ENCODE assay signal across 24 cellular contexts in genomic region chr5:160565376-160565775, GRCh38.
A peak's percentile ranks its signal among the peaks of the same experiment; 100 is the strongest.
DNase-seq lines count a peak whose midpoint lies in the region; FAIRE-seq and TF ChIP-seq lines count a peak whose summit lies in the region.
"Had no signal": no experiment of that assay in that cellular context is flagged by ENCODE, and none has a peak within 500 bp of the region (broad histone marks: within the 10 kb centered on the region; RNA-seq: fewer than 3 reads in every experiment).

No MANE protein-coding gene starts in this region.

- H3K36me3 ChIP-seq in bronchial epithelial cell (ENCODE audit: control insufficient read depth, insufficient read depth, low read length) (no peaks in the 10 kb centered on the region), osteoblast (ENCODE audit: insufficient read depth, low read length) (no peaks in the 10 kb centered on the region), vagina (no peaks in the 10 kb centered on the region)
- H3K36me3 ChIP-seq: BE2C, SJCRH30 had no signal

- FAIRE-seq in bronchial epithelial cell (lab: Jason Lieb, UNC), result peak; percentile 93
- FAIRE-seq: GM12891, GM19239, HTR-8/SVneo had no signal

- DNase-seq in NCI-H1436 (lab: John Stamatoyannopoulos, UW) (peak; percentile 0), NCI-H1436 treated with DMSO at 0.1 percent for 48 hours (lab: John Stamatoyannopoulos, UW) (no peak), LHCN-M2 (ENCODE audit: low read depth) (peak; percentile 3), bronchial epithelial cell (ENCODE audit: low read depth) (no peak), osteoblast (ENCODE audit: insufficient read length, low spot score, missing footprints) (peak; percentile 45), OCI-M2 (lab: John Stamatoyannopoulos, UW; ENCODE audit: unreplicated experiment) (no peak), vagina (ENCODE audit: extremely low spot score in 2 of 2) (no peak), HK-2 (ENCODE audit: unreplicated experiment) (no peak)
- DNase-seq: BE2C; CD4-positive, CD25-positive, alpha-beta regulatory T cell; COR-L47; DMS 273 treated with DMSO at 0.1 percent for 48 hours; Karpas-422; NCI-H1092 treated with DMSO at 0.1 percent for 48 hours; NCI-H1694; NCI-H226; NCI-H524; PC-9; SJCRH30 had no signal

- no peaks in the 10 kb centered on the region for H3K79me2 ChIP-seq in osteoblast (ENCODE audit: insufficient read depth, low read length)

- H3K27me3 ChIP-seq in bronchial epithelial cell (ENCODE audit: control insufficient read depth, insufficient read depth, low read length) (no peaks in the 10 kb centered on the region), osteoblast (ENCODE audit: insufficient read depth, low read length) (no peaks in the 10 kb centered on the region), vagina (no peaks in the 10 kb centered on the region)
- H3K27me3 ChIP-seq: BE2C, SJCRH30 had no signal

- H4K20me1 ChIP-seq in osteoblast (ENCODE audit: insufficient read depth, low read length), result no peaks in the 10 kb centered on the region

- H3K9me3 ChIP-seq in osteoblast (ENCODE audit: low read depth, low read length) (no peaks in the 10 kb centered on the region), vagina (no peaks in the 10 kb centered on the region)
- H3K9me3 ChIP-seq: BE2C, SJCRH30 had no signal

- no peak overlapping the region for H2AFZ ChIP-seq in osteoblast (ENCODE audit: low read length)
- H2AFZ ChIP-seq: PC-9 had no signal

- no peaks in the 10 kb centered on the region for H3K4me1 ChIP-seq in osteoblast (ENCODE audit: insufficient read depth, low read length)
- no peaks in the 10 kb centered on the region for H3K4me1 ChIP-seq in vagina
- H3K4me1 ChIP-seq: BE2C, SJCRH30 had no signal

- H3K27ac ChIP-seq in osteoblast (ENCODE audit: low read depth, low read length) (no peak overlapping the region), vagina (no peak overlapping the region)
- H3K27ac ChIP-seq: 22Rv1, HL-60, PC-9, SJCRH30 had no signal

- no peak for TF ChIP-seq CTCF in bronchial epithelial cell (IDR thresholded peaks at IDR 0.05; ENCODE audit: insufficient read depth, low read length, severe bottlenecking)
- no peak for TF ChIP-seq CTCF in osteoblast (IDR thresholded peaks at IDR 0.05; ENCODE audit: extremely low read depth, low read depth, low read length)
- TF ChIP-seq CTCF in vagina (IDR thresholded peaks at IDR 0.05), result no peak

- H3K4me2 ChIP-seq in osteoblast (ENCODE audit: insufficient read depth, low read length), result no peak overlapping the region
- H3K4me2 ChIP-seq: PC-9 had no signal

- H3K4me3 ChIP-seq in bronchial epithelial cell (ENCODE audit: low read depth, low read length), result no peak overlapping the region
- no peak overlapping the region for H3K4me3 ChIP-seq in osteoblast (ENCODE audit: insufficient read depth, low read length)
- no peak overlapping the region for H3K4me3 ChIP-seq in vagina
- H3K4me3 ChIP-seq: PC-9, SJCRH30 had no signal

- no peak for TF ChIP-seq POLR2A in vagina (IDR thresholded peaks at IDR 0.05)

- intact Hi-C loops in vagina (cut with DNase I), result no loop called here

Comparison
In these comparisons a context has a peak if more than half of its experiments do, and no peak if none do; other contexts are left out.
1. DNase-seq: peak in NCI-H1436 (single experiment), LHCN-M2 (single experiment) and osteoblast (single experiment); none in NCI-H1436 treated with DMSO at 0.1 percent for 48 hours (single experiment), bronchial epithelial cell (single experiment), OCI-M2 (single experiment), vagina (0 of 2) and HK-2 (single experiment).